ENCODE assay signal across 8 cellular contexts in the genomic region with DNA sequence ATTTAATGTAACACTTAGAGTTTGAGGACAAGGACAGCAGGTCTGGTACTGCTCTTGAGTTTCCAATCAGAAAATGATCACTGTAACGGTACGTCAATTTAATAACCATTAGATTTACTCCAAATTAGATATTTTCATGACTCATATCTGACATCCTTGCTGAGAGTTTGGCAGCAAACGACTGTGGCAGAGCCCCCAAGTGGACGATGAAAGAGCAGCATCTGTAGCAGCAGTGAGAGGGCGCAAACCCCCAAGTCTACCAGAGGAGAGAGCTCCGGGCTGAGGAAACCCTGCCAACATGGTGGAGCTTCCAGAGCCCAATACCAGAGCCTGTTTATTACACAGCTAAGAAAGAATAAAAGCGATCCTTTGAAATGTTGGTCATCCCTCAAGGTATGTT.
A peak's percentile ranks its signal among the peaks of the same experiment; 100 is the strongest.
DNase-seq lines count a peak whose midpoint lies in the region; ATAC-seq and TF ChIP-seq lines count a peak whose summit lies in the region.

No MANE protein-coding gene starts in this region.

- H3K9me3 ChIP-seq in PC-3 (ENCODE audit: low read length) (no peaks in the 10 kb centered on the region), lung (ENCODE audit: control insufficient read depth in 2 of 2, insufficient read depth in 1 of 2, low read length in 1 of 2) (no peaks in the 10 kb centered on the region)

- H3K27me3 ChIP-seq in PC-3 (ENCODE audit: low read length), result peaks cover 22% of the 10 kb centered on the region
- no peaks in the 10 kb centered on the region for H3K27me3 ChIP-seq in lung (ENCODE audit: control insufficient read depth, insufficient read depth)

- no peak overlapping the region for H3K27ac ChIP-seq in PC-3 (ENCODE audit: low read length)
- no peak overlapping the region for H3K27ac ChIP-seq in lung (ENCODE audit: low read depth in 1 of 2, low read length in 1 of 2)

- POLR2A ChIA-PET in PC-3 (lab: Charles Lee; ENCODE audit: unreplicated experiment), result no interaction called here

- ATAC-seq in GM21447 (IDR thresholded peaks at IDR 0.05; ENCODE audit: unreplicated experiment) (peak; percentile 98), HG03521 (IDR thresholded peaks at IDR 0.05; ENCODE audit: unreplicated experiment) (peak; percentile 99), PC-3 (peak; percentile 63; the same call in 1 of the 2 replicates), lung (ENCODE audit: insufficient read depth, low FRiP score) (peak; percentile 66)

- H3K4me1 ChIP-seq in PC-3 (ENCODE audit: insufficient read depth, low read length) (no peaks in the 10 kb centered on the region), lung (ENCODE audit: control insufficient read depth in 2 of 2, insufficient read depth in 2 of 2, low read length in 2 of 2) (no peaks in the 10 kb centered on the region)

- no peaks in the 10 kb centered on the region for H3F3A ChIP-seq in PC-3 (ENCODE audit: low read length, unreplicated experiment)

- H3K36me3 ChIP-seq in PC-3 (ENCODE audit: low read depth, low read length) (no peaks in the 10 kb centered on the region), lung (ENCODE audit: control insufficient read depth in 2 of 2, insufficient read depth in 2 of 2, low read length in 2 of 2) (no peaks in the 10 kb centered on the region)

- H2AFZ ChIP-seq in PC-3 (ENCODE audit: low read length), result no peak overlapping the region

- intact Hi-C loops in PC-3 (cut with micrococcal nuclease), result no loop called here

- H3K4me2 ChIP-seq in PC-3 (ENCODE audit: low read length), result no peak overlapping the region

- H3K4me3 ChIP-seq in PC-3 (ENCODE audit: low read length), result no peak overlapping the region
- no peak overlapping the region for H3K4me3 ChIP-seq in choroid plexus epithelial cell (ENCODE audit: low read depth, low read length)
- no peak overlapping the region for H3K4me3 ChIP-seq in lung

- no TSS peak for BruUV-seq in PC-3 (replicated peaks; lab: Mats Ljungman, UMichigan)

- WGBS in lung, 2 donors, result 4 to 41% methylated on average over 7 of the region's 7 CpGs

- no peaks in the 10 kb centered on the region for H4K20me1 ChIP-seq in PC-3 (ENCODE audit: low read length)

- no peaks in the 10 kb centered on the region for H3K9me2 ChIP-seq in PC-3 (replicated peaks; ENCODE audit: low read length)

- H3K79me2 ChIP-seq in PC-3 (ENCODE audit: low read length), result no peaks in the 10 kb centered on the region

- no peak overlapping the region for H3K9ac ChIP-seq in PC-3 (ENCODE audit: low read length)

- TF ChIP-seq CTCF in PC-3 (conservative IDR thresholded peaks at IDR 0.05; ENCODE audit: low read depth, low read length) (peak; percentile 74), choroid plexus epithelial cell (conservative IDR thresholded peaks at IDR 0.05; ENCODE audit: low read depth, low read length) (peak; percentile 85), lung (IDR thresholded peaks at IDR 0.05; ENCODE audit: control extremely low read depth, extremely low read depth) (peak; percentile 50)

- DNase-seq in NCI-H524 (lab: John Stamatoyannopoulos, UW), result peak; percentile 43 to 70
- DNase-seq in NCI-H524 treated with DMSO at 0.1 percent for 48 hours (lab: John Stamatoyannopoulos, UW), result no peak
- peak; percentile 69 for DNase-seq in PC-3
- peak; percentile 78 for DNase-seq in choroid plexus epithelial cell (ENCODE audit: low read depth)
- peak; percentile 45 for DNase-seq in lung (ENCODE audit: low spot score)
- no peak for DNase-seq in retina

- CTCF ChIA-PET in PC-3 (lab: Charles Lee), result interaction anchor here (0.5 kb wide), 1 partner anchor 39 kb away, joined by 3 read pairs; no protein-coding TSS in a partner anchor

Comparison
In these comparisons a context has a peak if more than half of its experiments do, and no peak if none do; other contexts are left out.
1. DNase-seq: peak in NCI-H524 (2 of 2), PC-3 (single experiment), choroid plexus epithelial cell (single experiment) and lung (single experiment); none in NCI-H524 treated with DMSO at 0.1 percent for 48 hours (single experiment) and retina (single experiment).
2. Peak in every context shown above with its lines, with median percentiles within 50 percentile points of each other: ATAC-seq and CTCF ChIP-seq.